ENCODE assay signal across 8 cellular contexts in the genomic region with DNA sequence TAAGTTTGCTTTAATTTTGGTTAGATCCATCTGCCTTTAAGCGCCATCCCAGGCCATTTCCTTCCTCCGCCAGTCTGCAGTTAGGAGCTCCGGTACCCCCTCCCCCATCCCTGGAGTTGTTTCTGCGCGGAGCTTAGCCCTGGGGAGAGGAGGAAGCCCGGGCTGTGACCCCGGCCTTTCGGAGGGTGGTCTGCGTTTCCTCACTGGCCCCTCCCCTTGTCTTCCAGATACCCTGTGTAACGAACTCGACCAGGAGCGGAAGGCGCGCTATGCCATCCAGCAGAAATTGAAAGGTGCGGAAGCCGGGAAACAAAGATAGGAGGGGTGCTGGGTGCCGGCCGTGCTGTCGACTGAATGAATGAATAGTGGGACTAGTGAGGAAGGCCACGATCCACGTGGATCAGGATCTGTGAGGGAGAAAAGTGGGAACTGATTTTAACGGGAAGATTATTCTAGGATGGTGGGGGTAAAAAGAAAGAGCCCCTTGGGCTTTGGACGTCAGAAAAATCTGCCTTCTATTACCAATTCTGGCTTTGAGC. TPM values are rescaled to one million over a fixed set of nuclear protein-coding genes. Genes with fewer than 3 reads are reported as not detected.
DNase-seq lines count a peak whose midpoint lies in the region; ATAC-seq and TF ChIP-seq lines count a peak whose summit lies in the region.
"Had no signal": no experiment of that assay in that cellular context is flagged by ENCODE, and none has a peak within 500 bp of the region (broad histone marks: within the 10 kb centered on the region; RNA-seq: fewer than 3 reads in every experiment).

No MANE protein-coding gene starts in this region.

- no peak overlapping the region for H2BK12ac ChIP-seq in trophoblast cell (ENCODE audit: low read length)

- H2AFZ ChIP-seq in OCI-LY7 (ENCODE audit: low read length) (no peak overlapping the region), trophoblast cell (ENCODE audit: insufficient read depth, low read length, poor library complexity) (no peak overlapping the region)

- peaks cover 10% of the 10 kb centered on the region; the same call in 1 of the 2 replicates for H3F3A ChIP-seq in DOHH2 (ENCODE audit: control insufficient read depth, insufficient read depth)

- no peak overlapping the region for H3K23ac ChIP-seq in trophoblast cell (ENCODE audit: low read length)

- H2BK5ac ChIP-seq in trophoblast cell (ENCODE audit: low read depth, low read length, poor library complexity) = no peak overlapping the region

- CTCF ChIA-PET in OCI-LY7 (lab: Charles Lee; ENCODE audit: unreplicated experiment) = interaction anchor here (1.7 kb wide), 1 partner anchor 51 kb away, joined by 5 read pairs; no protein-coding TSS in a partner anchor

- H3K27ac Mint-ChIP-seq in endodermal cell = no peak overlapping the region

- peak overlapping the region; percentile 74 for H3K4me3 ChIP-seq in DOHH2 (ENCODE audit: low read length)
- no peak overlapping the region for H3K4me3 ChIP-seq in OCI-LY7 (ENCODE audit: low read depth, low read length, poor library complexity, severe bottlenecking)
- H3K4me3 ChIP-seq in endodermal cell (ENCODE audit: low read length) = peak overlapping the region; percentile 56
- H3K4me3 ChIP-seq in trophoblast cell (ENCODE audit: low read depth, low read length) = no peak overlapping the region

- H3K4me2 ChIP-seq in DOHH2 (ENCODE audit: low read length) (peak overlapping the region; percentile 92), OCI-LY7 (ENCODE audit: low read length) (peak overlapping the region; percentile 33; the same call in 1 of the 2 replicates), trophoblast cell (ENCODE audit: low read length) (peak overlapping the region; percentile 58)

- no peak overlapping the region for H2BK120ac ChIP-seq in trophoblast cell (ENCODE audit: insufficient read depth, low read length, poor library complexity)

- peaks cover 46% of the 10 kb centered on the region for H3K4me1 ChIP-seq in DOHH2 (ENCODE audit: control insufficient read depth, low read length)
- peaks cover 53% of the 10 kb centered on the region for H3K4me1 ChIP-seq in OCI-LY7 (ENCODE audit: insufficient read depth, low read length, poor library complexity, severe bottlenecking)
- H3K4me1 ChIP-seq in endodermal cell (ENCODE audit: control insufficient read depth, insufficient read depth, low read length) = peaks cover 4% of the 10 kb centered on the region
- peaks cover 7 to 22% of the 10 kb centered on the region in 2 experiments for H3K4me1 ChIP-seq in trophoblast cell (ENCODE audit: control insufficient read depth in 1 of 2, insufficient read depth in 2 of 2, low read length in 2 of 2)

- POLR2A ChIA-PET in OCI-LY7 (lab: Charles Lee) = interaction anchor here (0.6 to 1.6 kb wide), 4 partner anchors 50 to 334 kb away, joined by 3 to 8 read pairs (median 4); no protein-coding TSS in a partner anchor

- H3K4me1 Mint-ChIP-seq in endodermal cell = peaks cover 29% of the 10 kb centered on the region

- no peak for ATAC-seq in GM21723 (IDR thresholded peaks at IDR 0.05; ENCODE audit: unreplicated experiment)

- H3K27me3 ChIP-seq in DOHH2 (ENCODE audit: control insufficient read depth, low read length) (peaks cover 37% of the 10 kb centered on the region), endodermal cell (ENCODE audit: control insufficient read depth, insufficient read depth, low read length, poor library complexity, severe bottlenecking) (peaks cover 100% of the 10 kb centered on the region), trophoblast cell (ENCODE audit: insufficient read depth, low read length) (peaks cover 74% of the 10 kb centered on the region)

- H3K18ac ChIP-seq in trophoblast cell (ENCODE audit: low read length) = no peak overlapping the region

- no peaks in the 10 kb centered on the region for H3K36me3 Mint-ChIP-seq in endodermal cell (ENCODE audit: low read depth)

- no TSS peak for BruUV-seq in OCI-LY7 (replicated peaks; lab: Mats Ljungman, UMichigan)

- no peak overlapping the region for H4K8ac ChIP-seq in trophoblast cell (ENCODE audit: low read depth, low read length)

- DNase-seq in OCI-LY7 (ENCODE audit: low spot score) (no peak), endodermal cell (peak; percentile 75), trophoblast cell (no peak), NCI-H1092 (lab: John Stamatoyannopoulos, UW) (no peak), amniotic stem cell (lab: John Stamatoyannopoulos, UW) (no peak)
- DNase-seq: SIG-M5 had no signal

- no peaks in the 10 kb centered on the region for H3K9me3 Mint-ChIP-seq in endodermal cell

- H3K4me3 Mint-ChIP-seq in endodermal cell = peak overlapping the region; percentile 39

- no peak for TF ChIP-seq CTCF in DOHH2 (IDR thresholded peaks at IDR 0.05; ENCODE audit: low read depth, low read length, poor library complexity, severe bottlenecking)
- TF ChIP-seq CTCF in OCI-LY7 (conservative IDR thresholded peaks at IDR 0.05; ENCODE audit: low read length) = no peak
- TF ChIP-seq CTCF in endodermal cell (conservative IDR thresholded peaks at IDR 0.05) = no peak

- H4K12ac ChIP-seq in trophoblast cell (ENCODE audit: low read depth, low read length) = no peak overlapping the region

- H4K91ac ChIP-seq in trophoblast cell (ENCODE audit: low read depth, low read length) = no peak overlapping the region

- H3K9me3 ChIP-seq in DOHH2 (ENCODE audit: control insufficient read depth, insufficient read depth, low read length) = no peaks in the 10 kb centered on the region
- no peaks in the 10 kb centered on the region for H3K9me3 ChIP-seq in OCI-LY7 (ENCODE audit: low read length)
- H3K9me3 ChIP-seq in endodermal cell (ENCODE audit: control insufficient read depth, low read length) = no peaks in the 10 kb centered on the region
- H3K9me3 ChIP-seq in trophoblast cell (ENCODE audit: insufficient read depth, low read depth, low read length) = peaks cover 7% of the 10 kb centered on the region

- no peak overlapping the region for H3K14ac ChIP-seq in trophoblast cell (ENCODE audit: low read length)

- no peak overlapping the region for H3K4ac ChIP-seq in trophoblast cell (ENCODE audit: low read depth, low read length)

- H3K27me3 Mint-ChIP-seq in endodermal cell (ENCODE audit: insufficient read depth) = peaks cover 100% of the 10 kb centered on the region

- H3K79me2 ChIP-seq in DOHH2 (ENCODE audit: control insufficient read depth, low read length) = no peaks in the 10 kb centered on the region
- no peaks in the 10 kb centered on the region for H3K79me2 ChIP-seq in OCI-LY7 (ENCODE audit: insufficient read depth, low read depth, low read length)
- no peaks in the 10 kb centered on the region for H3K79me2 ChIP-seq in trophoblast cell (ENCODE audit: control insufficient read depth, insufficient read depth, low read length, poor library complexity)

- H3K9ac ChIP-seq in endodermal cell (ENCODE audit: extremely low read depth, low read length, poor library complexity, severe bottlenecking) (no peak overlapping the region), trophoblast cell (ENCODE audit: low read length) (no peak overlapping the region)

- H4K20me1 ChIP-seq in DOHH2 (ENCODE audit: control insufficient read depth, insufficient read depth, low read depth, low read length) (no peaks in the 10 kb centered on the region), OCI-LY7 (ENCODE audit: insufficient read depth, low read length) (no peaks in the 10 kb centered on the region)

- WGBS in endodermal cell (ENCODE audit: insufficient coverage in 1 of 2, insufficient read length in 1 of 2), 2 experiments = 2 to 3% methylated on average over 16 to 23 of the region's 23 CpGs
- WGBS in trophoblast cell (ENCODE audit: extremely low coverage, insufficient coverage, insufficient read length) = no CpG with 5 or more reads among the region's 23 CpGs

- H2AK5ac ChIP-seq in trophoblast cell (ENCODE audit: low read length) = no peak overlapping the region

- H3K79me1 ChIP-seq in trophoblast cell (ENCODE audit: low read length) = no peaks in the 10 kb centered on the region

- H3K9me2 ChIP-seq in DOHH2 (replicated peaks; ENCODE audit: control insufficient read depth, low read length) (no peaks in the 10 kb centered on the region), OCI-LY7 (ENCODE audit: insufficient read depth, low read length) (no peaks in the 10 kb centered on the region)

- intact Hi-C loops in OCI-LY7 (cut with micrococcal nuclease; ENCODE audit: unreplicated experiment) = loop anchor here (1.0 kb wide), 1 partner anchor 50 kb away; no protein-coding TSS in a partner anchor

- H3K36me3 ChIP-seq in DOHH2 (ENCODE audit: control insufficient read depth, low read length) (no peaks in the 10 kb centered on the region), OCI-LY7 (ENCODE audit: insufficient read depth, low read length) (no peaks in the 10 kb centered on the region), endodermal cell (ENCODE audit: control insufficient read depth, insufficient read depth, low read length) (no peaks in the 10 kb centered on the region), trophoblast cell (ENCODE audit: control insufficient read depth in 1 of 2, insufficient read depth in 2 of 2, low read length in 2 of 2) (no peaks in the 10 kb centered on the region)

- no peak overlapping the region for H3K27ac ChIP-seq in DOHH2 (ENCODE audit: low read depth, low read length)
- no peak overlapping the region for H3K27ac ChIP-seq in OCI-LY7 (ENCODE audit: low read depth, low read length, poor library complexity, severe bottlenecking)
- H3K27ac ChIP-seq in endodermal cell (ENCODE audit: low read depth, low read length) = no peak overlapping the region
- no peak overlapping the region for H3K27ac ChIP-seq in trophoblast cell (ENCODE audit: low read depth, low read length)

RNA-seq across cellular contexts. Expression of a gene that starts 6.8 kb away (rescaled TPM):
- not detected in 2 replicates for total RNA-seq in OCI-LY7 (2014; rRNA removed; shearing (Covaris generic))
- not detected in 2 replicates for total RNA-seq in OCI-LY7 (2022)
- not detected for total RNA-seq in endodermal cell
- under 0.01 TPM for polyA plus RNA-seq in endodermal cell (2013, experiment 1 of 2)
- polyA plus RNA-seq in endodermal cell (2013, experiment 2 of 2) = under 0.01 TPM
- polyA plus RNA-seq in trophoblast cell (2013) = not detected in 2 replicates

RNA-seq across cellular contexts. Expression of a gene that starts 7.7 kb away (rescaled TPM):
- total RNA-seq in OCI-LY7 (2014; rRNA removed; shearing (Covaris generic)) = 1.1 and 1.5 TPM in 2 replicates
- total RNA-seq in OCI-LY7 (2022) (1.0 and 1.6 TPM in 2 replicates), endodermal cell (under 1 TPM; 0.37 to 0.51 TPM)
- polyA plus RNA-seq in endodermal cell (2013, experiment 1 of 2) = 2.0 TPM
- polyA plus RNA-seq in endodermal cell (2013, experiment 2 of 2) = 1.7 TPM
- polyA plus RNA-seq in trophoblast cell (2013) = 0.11 TPM in 2 replicates

Comparison
In these comparisons a context has a peak if more than half of its experiments do, and no peak if none do; other contexts are left out.
1. H3K4me2 ChIP-seq: peak in every context shown above with its lines; median percentile 92 in DOHH2; 58 in trophoblast cell; 33 in OCI-LY7.
2. H3K4me3 ChIP-seq: peak in DOHH2 (single experiment) and endodermal cell (single experiment); none in OCI-LY7 (single experiment) and trophoblast cell (single experiment).